In the genomic region with DNA sequence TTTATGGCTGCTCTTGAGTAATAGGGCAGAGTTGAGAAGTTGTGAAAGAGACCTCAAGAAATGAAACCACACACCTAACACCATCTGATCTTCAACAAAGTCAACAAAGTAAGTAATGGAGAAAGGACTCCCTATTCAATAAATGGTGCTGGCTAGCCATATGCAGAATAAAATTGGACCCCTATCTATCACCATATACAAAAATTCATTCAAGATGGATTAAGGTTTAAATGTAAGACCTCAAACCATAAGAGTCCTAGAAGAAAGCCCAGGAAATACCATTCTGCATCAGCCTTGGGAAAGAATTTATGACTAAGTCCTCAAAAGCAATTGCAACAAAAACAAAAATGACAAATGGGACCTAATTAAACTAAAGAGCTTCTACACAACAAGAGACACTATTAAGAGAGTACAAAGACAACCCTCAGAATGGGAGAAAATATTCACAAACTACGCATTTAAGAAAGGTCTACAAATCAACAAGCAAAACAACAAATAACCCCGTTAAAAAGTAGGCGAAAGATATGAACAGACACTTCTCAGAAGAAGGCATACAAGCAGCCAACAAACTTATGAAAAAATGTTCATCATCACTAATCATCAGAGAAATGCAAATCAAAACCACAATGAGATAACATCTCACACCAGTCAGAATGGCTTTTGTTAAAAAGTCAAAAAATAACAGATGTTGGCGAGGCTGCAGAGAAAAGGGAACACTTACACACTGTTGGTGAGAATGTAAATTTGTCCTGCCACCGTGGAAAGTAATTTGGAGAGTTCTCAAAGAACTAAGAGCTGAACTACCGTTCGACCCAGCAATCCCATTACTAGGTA, we compare ENCODE assay signal across 1 cellular context.
TF ChIP-seq lines count a peak whose summit lies in the region.

No MANE protein-coding gene starts in this region.

TF ChIP-seq in GM23338, 12 proteins besides CTCF, POLR2A, EP300 and RAD21:
- TF ChIP-seq, protein P1, sequence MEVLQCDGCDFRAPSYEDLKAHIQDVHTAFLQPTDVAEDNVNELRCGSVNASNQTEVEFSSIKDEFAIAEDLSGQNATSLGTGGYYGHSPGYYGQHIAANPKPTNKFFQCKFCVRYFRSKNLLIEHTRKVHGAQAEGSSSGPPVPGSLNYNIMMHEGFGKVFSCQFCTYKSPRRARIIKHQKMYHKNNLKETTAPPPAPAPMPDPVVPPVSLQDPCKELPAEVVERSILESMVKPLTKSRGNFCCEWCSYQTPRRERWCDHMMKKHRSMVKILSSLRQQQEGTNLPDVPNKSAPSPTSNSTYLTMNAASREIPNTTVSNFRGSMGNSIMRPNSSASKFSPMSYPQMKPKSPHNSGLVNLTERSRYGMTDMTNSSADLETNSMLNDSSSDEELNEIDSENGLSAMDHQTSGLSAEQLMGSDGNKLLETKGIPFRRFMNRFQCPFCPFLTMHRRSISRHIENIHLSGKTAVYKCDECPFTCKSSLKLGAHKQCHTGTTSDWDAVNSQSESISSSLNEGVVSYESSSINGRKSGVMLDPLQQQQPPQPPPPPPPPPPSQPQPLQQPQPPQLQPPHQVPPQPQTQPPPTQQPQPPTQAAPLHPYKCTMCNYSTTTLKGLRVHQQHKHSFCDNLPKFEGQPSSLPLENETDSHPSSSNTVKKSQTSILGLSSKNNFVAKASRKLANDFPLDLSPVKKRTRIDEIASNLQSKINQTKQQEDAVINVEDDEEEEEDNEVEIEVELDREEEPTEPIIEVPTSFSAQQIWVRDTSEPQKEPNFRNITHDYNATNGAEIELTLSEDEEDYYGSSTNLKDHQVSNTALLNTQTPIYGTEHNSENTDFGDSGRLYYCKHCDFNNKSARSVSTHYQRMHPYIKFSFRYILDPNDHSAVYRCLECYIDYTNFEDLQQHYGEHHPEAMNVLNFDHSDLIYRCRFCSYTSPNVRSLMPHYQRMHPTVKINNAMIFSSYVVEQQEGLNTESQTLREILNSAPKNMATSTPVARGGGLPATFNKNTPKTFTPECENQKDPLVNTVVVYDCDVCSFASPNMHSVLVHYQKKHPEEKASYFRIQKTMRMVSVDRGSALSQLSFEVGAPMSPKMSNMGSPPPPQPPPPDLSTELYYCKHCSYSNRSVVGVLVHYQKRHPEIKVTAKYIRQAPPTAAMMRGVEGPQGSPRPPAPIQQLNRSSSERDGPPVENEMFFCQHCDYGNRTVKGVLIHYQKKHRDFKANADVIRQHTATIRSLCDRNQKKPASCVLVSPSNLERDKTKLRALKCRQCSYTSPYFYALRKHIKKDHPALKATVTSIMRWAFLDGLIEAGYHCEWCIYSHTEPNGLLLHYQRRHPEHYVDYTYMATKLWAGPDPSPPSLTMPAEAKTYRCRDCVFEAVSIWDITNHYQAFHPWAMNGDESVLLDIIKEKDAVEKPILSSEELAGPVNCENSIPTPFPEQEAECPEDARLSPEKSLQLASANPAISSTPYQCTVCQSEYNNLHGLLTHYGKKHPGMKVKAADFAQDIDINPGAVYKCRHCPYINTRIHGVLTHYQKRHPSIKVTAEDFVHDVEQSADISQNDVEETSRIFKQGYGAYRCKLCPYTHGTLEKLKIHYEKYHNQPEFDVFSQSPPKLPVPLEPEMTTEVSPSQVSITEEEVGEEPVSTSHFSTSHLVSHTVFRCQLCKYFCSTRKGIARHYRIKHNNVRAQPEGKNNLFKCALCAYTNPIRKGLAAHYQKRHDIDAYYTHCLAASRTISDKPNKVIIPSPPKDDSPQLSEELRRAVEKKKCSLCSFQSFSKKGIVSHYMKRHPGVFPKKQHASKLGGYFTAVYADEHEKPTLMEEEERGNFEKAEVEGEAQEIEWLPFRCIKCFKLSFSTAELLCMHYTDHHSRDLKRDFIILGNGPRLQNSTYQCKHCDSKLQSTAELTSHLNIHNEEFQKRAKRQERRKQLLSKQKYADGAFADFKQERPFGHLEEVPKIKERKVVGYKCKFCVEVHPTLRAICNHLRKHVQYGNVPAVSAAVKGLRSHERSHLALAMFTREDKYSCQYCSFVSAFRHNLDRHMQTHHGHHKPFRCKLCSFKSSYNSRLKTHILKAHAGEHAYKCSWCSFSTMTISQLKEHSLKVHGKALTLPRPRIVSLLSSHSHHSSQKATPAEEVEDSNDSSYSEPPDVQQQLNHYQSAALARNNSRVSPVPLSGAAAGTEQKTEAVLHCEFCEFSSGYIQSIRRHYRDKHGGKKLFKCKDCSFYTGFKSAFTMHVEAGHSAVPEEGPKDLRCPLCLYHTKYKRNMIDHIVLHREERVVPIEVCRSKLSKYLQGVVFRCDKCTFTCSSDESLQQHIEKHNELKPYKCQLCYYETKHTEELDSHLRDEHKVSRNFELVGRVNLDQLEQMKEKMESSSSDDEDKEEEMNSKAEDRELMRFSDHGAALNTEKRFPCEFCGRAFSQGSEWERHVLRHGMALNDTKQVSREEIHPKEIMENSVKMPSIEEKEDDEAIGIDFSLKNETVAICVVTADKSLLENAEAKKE (CRISPR knock-in tag; IDR thresholded peaks at IDR 0.05), result no peak
- no peak for TF ChIP-seq NANOG (IDR thresholded peaks at IDR 0.05; ENCODE audit: borderline replicate concordance)
- TF ChIP-seq EZH2 (IDR thresholded peaks at IDR 0.05; ENCODE audit: low read depth, unreplicated experiment), result no peak
- no peak for TF ChIP-seq CREB1 (CRISPR knock-in tag; IDR thresholded peaks at IDR 0.05; ENCODE audit: low read depth)
- no peak for TF ChIP-seq ZNF114 (CRISPR knock-in tag; IDR thresholded peaks at IDR 0.05)
- no peak for TF ChIP-seq STAT1 (IDR thresholded peaks at IDR 0.05; ENCODE audit: unreplicated experiment)
- TF ChIP-seq EZH2phosphoT487 (IDR thresholded peaks at IDR 0.05; ENCODE audit: unreplicated experiment), result no peak
- TF ChIP-seq JUNB (IDR thresholded peaks at IDR 0.05; ENCODE audit: unreplicated experiment), result no peak
- TF ChIP-seq, protein P2, sequence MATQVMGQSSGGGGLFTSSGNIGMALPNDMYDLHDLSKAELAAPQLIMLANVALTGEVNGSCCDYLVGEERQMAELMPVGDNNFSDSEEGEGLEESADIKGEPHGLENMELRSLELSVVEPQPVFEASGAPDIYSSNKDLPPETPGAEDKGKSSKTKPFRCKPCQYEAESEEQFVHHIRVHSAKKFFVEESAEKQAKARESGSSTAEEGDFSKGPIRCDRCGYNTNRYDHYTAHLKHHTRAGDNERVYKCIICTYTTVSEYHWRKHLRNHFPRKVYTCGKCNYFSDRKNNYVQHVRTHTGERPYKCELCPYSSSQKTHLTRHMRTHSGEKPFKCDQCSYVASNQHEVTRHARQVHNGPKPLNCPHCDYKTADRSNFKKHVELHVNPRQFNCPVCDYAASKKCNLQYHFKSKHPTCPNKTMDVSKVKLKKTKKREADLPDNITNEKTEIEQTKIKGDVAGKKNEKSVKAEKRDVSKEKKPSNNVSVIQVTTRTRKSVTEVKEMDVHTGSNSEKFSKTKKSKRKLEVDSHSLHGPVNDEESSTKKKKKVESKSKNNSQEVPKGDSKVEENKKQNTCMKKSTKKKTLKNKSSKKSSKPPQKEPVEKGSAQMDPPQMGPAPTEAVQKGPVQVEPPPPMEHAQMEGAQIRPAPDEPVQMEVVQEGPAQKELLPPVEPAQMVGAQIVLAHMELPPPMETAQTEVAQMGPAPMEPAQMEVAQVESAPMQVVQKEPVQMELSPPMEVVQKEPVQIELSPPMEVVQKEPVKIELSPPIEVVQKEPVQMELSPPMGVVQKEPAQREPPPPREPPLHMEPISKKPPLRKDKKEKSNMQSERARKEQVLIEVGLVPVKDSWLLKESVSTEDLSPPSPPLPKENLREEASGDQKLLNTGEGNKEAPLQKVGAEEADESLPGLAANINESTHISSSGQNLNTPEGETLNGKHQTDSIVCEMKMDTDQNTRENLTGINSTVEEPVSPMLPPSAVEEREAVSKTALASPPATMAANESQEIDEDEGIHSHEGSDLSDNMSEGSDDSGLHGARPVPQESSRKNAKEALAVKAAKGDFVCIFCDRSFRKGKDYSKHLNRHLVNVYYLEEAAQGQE (IDR thresholded peaks at IDR 0.05; ENCODE audit: unreplicated experiment), result no peak
- TF ChIP-seq POLR2AphosphoS5 (IDR thresholded peaks at IDR 0.05; ENCODE audit: low read depth), result no peak
- TF ChIP-seq, protein P3, sequence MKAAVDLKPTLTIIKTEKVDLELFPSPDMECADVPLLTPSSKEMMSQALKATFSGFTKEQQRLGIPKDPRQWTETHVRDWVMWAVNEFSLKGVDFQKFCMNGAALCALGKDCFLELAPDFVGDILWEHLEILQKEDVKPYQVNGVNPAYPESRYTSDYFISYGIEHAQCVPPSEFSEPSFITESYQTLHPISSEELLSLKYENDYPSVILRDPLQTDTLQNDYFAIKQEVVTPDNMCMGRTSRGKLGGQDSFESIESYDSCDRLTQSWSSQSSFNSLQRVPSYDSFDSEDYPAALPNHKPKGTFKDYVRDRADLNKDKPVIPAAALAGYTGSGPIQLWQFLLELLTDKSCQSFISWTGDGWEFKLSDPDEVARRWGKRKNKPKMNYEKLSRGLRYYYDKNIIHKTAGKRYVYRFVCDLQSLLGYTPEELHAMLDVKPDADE (IDR thresholded peaks at IDR 0.05), result no peak
- no peak for TF ChIP-seq ZNF331 (CRISPR knock-in tag; IDR thresholded peaks at IDR 0.05; ENCODE audit: low read depth)
